ENCODE assay signal across 26 cellular contexts in the genomic region with DNA sequence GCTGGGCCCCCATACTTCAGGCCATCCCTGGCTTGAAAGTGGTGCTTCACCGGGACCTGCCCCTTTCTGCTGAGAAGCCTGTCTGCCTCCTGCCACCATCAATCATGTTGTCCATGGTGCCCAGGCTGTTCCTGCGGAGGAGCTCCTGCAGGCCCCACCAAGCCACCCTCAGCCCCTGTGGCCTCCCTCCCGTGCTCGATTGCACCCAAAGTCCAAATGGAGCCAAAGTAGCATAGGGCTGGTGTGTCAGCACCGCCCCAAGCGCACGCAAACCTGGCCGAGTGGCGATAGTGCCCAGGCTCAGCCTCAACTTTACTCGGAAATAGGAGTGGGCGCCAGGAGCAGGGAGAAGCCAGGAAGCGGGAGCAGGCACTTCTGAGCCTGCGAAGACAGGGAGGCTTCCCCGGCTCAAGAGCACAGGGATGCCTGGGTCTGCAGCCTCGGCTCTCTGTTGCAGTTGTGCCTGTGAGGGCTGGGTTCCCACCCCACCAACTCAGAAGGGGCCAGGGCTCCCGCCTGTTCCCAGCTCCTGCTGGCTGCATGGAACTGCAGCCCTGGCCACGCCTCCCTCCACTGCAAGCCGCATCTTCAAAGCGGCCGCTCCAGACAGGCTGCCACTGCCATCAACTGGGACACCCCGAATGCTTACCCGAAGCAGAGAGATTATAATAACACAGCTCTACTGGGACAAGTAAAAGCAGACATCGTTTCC.
"Had no signal": no experiment of that assay in that cellular context is flagged by ENCODE, and none has a peak within 500 bp of the region (broad histone marks: within the 10 kb centered on the region; RNA-seq: fewer than 3 reads in every experiment).

No MANE protein-coding gene starts in this region.

- H3K27ac ChIP-seq: esophagus muscularis mucosa, ovary, prostate gland, skin epidermis, testis, transverse colon had no signal

- ATAC-seq: activated CD8-positive, alpha-beta T cell treated with anti-CD3 and anti-CD28 coated beads for 36 hours; activated naive CD8-positive, alpha-beta T cell treated with anti-CD3 and anti-CD28 coated beads, Interleukin-2, amount 50 U/mL, for 24 hours; left colon; sciatic nerve; stimulated activated naive CD8-positive, alpha-beta T cell treated with anti-CD3 and anti-CD28 coated beads, Interleukin-15, Interleukin-2, amounts not matched to agents 100 U/mL and 50 U/mL, for 24 hours had no signal

- DNase-seq: activated B cell treated with CpG ODN at 0.5 μM for 24 hours; activated CD4-positive, alpha-beta T cell treated with anti-CD3 and anti-CD28 coated beads, Interleukin-2, amount 50 U/mL, for 1 hour; activated CD8-positive, alpha-beta T cell treated with anti-CD3 and anti-CD28 coated beads for 36 hours; activated naive CD8-positive, alpha-beta T cell treated with anti-CD3 and anti-CD28 coated beads, Interleukin-2, amount 50 U/mL, for 24 hours; activated T-cell treated with anti-CD3 and anti-CD28 coated beads, Interleukin-2, amount 50 U/mL, for 48 hours; amygdala; dermis blood vessel endothelial cell; effector CD4-positive, alpha-beta T cell; foreskin melanocyte; hippocampal formation; left colon; mammary epithelial cell; naive B cell; nephron progenitor cell; ovary; retina; stimulated activated CD4-positive, alpha-beta T cell treated with anti-CD3 and anti-CD28 coated beads, Interleukin-12 subunit alpha, Interleukin-12 subunit beta, amount 100 ng/mL, for 4 hours; stimulated activated CD4-positive, alpha-beta T cell treated with anti-CD3 and anti-CD28 coated beads, Interleukin-4, amount 100 ng/mL, for 1 hour; stimulated activated naive CD8-positive, alpha-beta T cell treated with anti-CD3 and anti-CD28 coated beads, Interleukin-15, Interleukin-2, amounts not matched to agents 100 U/mL and 50 U/mL, for 24 hours; T1000; testis; transverse colon had no signal

- H3K4me3 ChIP-seq: esophagus muscularis mucosa, ovary, prostate gland, skin epidermis, testis, transverse colon had no signal

- H3K4me1 ChIP-seq: esophagus muscularis mucosa, prostate gland, testis, transverse colon had no signal

- H3K27me3 ChIP-seq: ovary, testis, transverse colon had no signal

- H3K9me3 ChIP-seq: esophagus muscularis mucosa, ovary, prostate gland, testis, transverse colon had no signal

- H3K36me3 ChIP-seq: esophagus muscularis mucosa, ovary, prostate gland, transverse colon had no signal
